ENCODE assay signal across 5 cellular contexts in genomic region chr18:71031296-71032191, GRCh38.
A peak's percentile ranks its signal among the peaks of the same experiment; 100 is the strongest.
DNase-seq lines count a peak whose midpoint lies in the region; ATAC-seq, FAIRE-seq and TF ChIP-seq lines count a peak whose summit lies in the region.
"Not testable (repeated sequence)": the region's sequence is repeated elsewhere in the genome, so short reads cannot be mapped to it uniquely, and the experiment has no call there.

No MANE protein-coding gene starts in this region.

- H3K9me3 ChIP-seq in kidney (ENCODE audit: control insufficient read depth in 1 of 2, low read length in 2 of 2); lower lobe of right lung: not testable (repeated sequence)

- not testable (repeated sequence) for H3K4me3 ChIP-seq in kidney (ENCODE audit: low read length in 2 of 2); lower lobe of right lung

- not testable (repeated sequence) for H3K36me3 ChIP-seq in kidney (ENCODE audit: control insufficient read depth in 1 of 2, insufficient read depth in 2 of 2, low read length in 2 of 2); lower lobe of right lung

- not testable (repeated sequence) for H3K4me1 Mint-ChIP-seq in natural killer cell treated with Interleukin-12 subunit alpha and Interleukin-12 subunit beta and Interleukin-15 and Interleukin-18, amount 100 ng/mL, for 72 hours (ENCODE audit: low read depth in 2 of 2); stimulated activated memory B cell treated with anti-CD40 and anti-IgM and Interleukin-4, amounts not matched to agents 10 μg/mL and 1 μg/mL and 100 μg/mL, for 72 hours

- not testable (repeated sequence) for H3K4me1 ChIP-seq in kidney (ENCODE audit: control insufficient read depth in 1 of 2, insufficient read depth in 1 of 2, low read depth in 1 of 2, low read length in 2 of 2); lower lobe of right lung

- peak; percentile 67 for DNase-seq in kidney
- DNase-seq in lower lobe of right lung; natural killer cell treated with Interleukin-12 subunit alpha and Interleukin-12 subunit beta and Interleukin-15 and Interleukin-18, amount 100 ng/mL, for 72 hours (ENCODE audit: low spot score); sciatic nerve (ENCODE audit: low spot score): not testable (repeated sequence)

- H3K9me3 Mint-ChIP-seq in natural killer cell treated with Interleukin-12 subunit alpha and Interleukin-12 subunit beta and Interleukin-15 and Interleukin-18, amount 100 ng/mL, for 72 hours; stimulated activated memory B cell treated with anti-CD40 and anti-IgM and Interleukin-4, amounts not matched to agents 10 μg/mL and 1 μg/mL and 100 μg/mL, for 72 hours: not testable (repeated sequence)

- not testable (repeated sequence) for H3K27ac Mint-ChIP-seq in natural killer cell treated with Interleukin-12 subunit alpha and Interleukin-12 subunit beta and Interleukin-15 and Interleukin-18, amount 100 ng/mL, for 72 hours; stimulated activated memory B cell treated with anti-CD40 and anti-IgM and Interleukin-4, amounts not matched to agents 10 μg/mL and 1 μg/mL and 100 μg/mL, for 72 hours

- ATAC-seq in lower lobe of right lung (peak; percentile 21 to 41), sciatic nerve (peak; percentile 28)
- peak; percentile 28 to 36 for ATAC-seq in natural killer cell treated with Interleukin-12 subunit alpha and Interleukin-12 subunit beta and Interleukin-15 and Interleukin-18, amount 100 ng/mL, for 72 hours
- peak; percentile 34 for ATAC-seq in stimulated activated memory B cell treated with anti-CD40 and anti-IgM and Interleukin-4, amounts not matched to agents 10 μg/mL and 1 μg/mL and 100 μg/mL, for 72 hours

- H3K36me3 Mint-ChIP-seq in natural killer cell treated with Interleukin-12 subunit alpha and Interleukin-12 subunit beta and Interleukin-15 and Interleukin-18, amount 100 ng/mL, for 72 hours; stimulated activated memory B cell treated with anti-CD40 and anti-IgM and Interleukin-4, amounts not matched to agents 10 μg/mL and 1 μg/mL and 100 μg/mL, for 72 hours: not testable (repeated sequence)

- intact Hi-C loops in kidney (cut with DNase I); lower lobe of right lung (cut with DNase I); sciatic nerve (cut with DNase I): not testable (repeated sequence)

- not testable (repeated sequence) for H3K27me3 ChIP-seq in lower lobe of right lung (ENCODE audit: low read depth)

- not testable (repeated sequence) for H3K4me3 Mint-ChIP-seq in natural killer cell treated with Interleukin-12 subunit alpha and Interleukin-12 subunit beta and Interleukin-15 and Interleukin-18, amount 100 ng/mL, for 72 hours; stimulated activated memory B cell treated with anti-CD40 and anti-IgM and Interleukin-4, amounts not matched to agents 10 μg/mL and 1 μg/mL and 100 μg/mL, for 72 hours

- not testable (repeated sequence) for H3K27me3 Mint-ChIP-seq in natural killer cell treated with Interleukin-12 subunit alpha and Interleukin-12 subunit beta and Interleukin-15 and Interleukin-18, amount 100 ng/mL, for 72 hours; stimulated activated memory B cell treated with anti-CD40 and anti-IgM and Interleukin-4, amounts not matched to agents 10 μg/mL and 1 μg/mL and 100 μg/mL, for 72 hours

- not testable (repeated sequence) for FAIRE-seq in kidney (lab: Jason Lieb, UNC)

- not testable (repeated sequence) for TF ChIP-seq CTCF in kidney (IDR thresholded peaks at IDR 0.05; ENCODE audit: borderline replicate concordance, extremely low read depth, insufficient read depth); lower lobe of right lung (IDR thresholded peaks at IDR 0.05)

- H3K9ac ChIP-seq in kidney (ENCODE audit: low read length in 2 of 2), result not testable (repeated sequence)

- not testable (repeated sequence) for H3K27ac ChIP-seq in kidney (ENCODE audit: low read depth in 2 of 2, low read length in 2 of 2); lower lobe of right lung
